ENCODE assay signal across 8 cellular contexts in genomic region chr15:90184786-90185704, GRCh38. TPM values are rescaled to one million over a fixed set of nuclear protein-coding genes. Genes with fewer than 3 reads are reported as not detected.
DNase-seq lines count a peak whose midpoint lies in the region; ATAC-seq lines count a peak whose summit lies in the region.

No MANE protein-coding gene starts in this region.

- H3K36me3 Mint-ChIP-seq in stimulated activated naive B cell treated with anti-CD40 and anti-IgM and Interleukin-4, amounts not matched to agents 10 μg/mL and 1 μg/mL and 100 μg/mL, for 72 hours, result peaks cover 0 to 5% of the 10 kb centered on the region in 2 donors

- peak overlapping the region; percentile 78 to 87 for H3K18ac ChIP-seq in mesenchymal stem cell (ENCODE audit: low read depth in 1 of 2, low read length in 2 of 2)

- peak overlapping the region; percentile 67 to 79 for H2BK12ac ChIP-seq in mesenchymal stem cell (ENCODE audit: low read length in 2 of 2)

- H3K14ac ChIP-seq in mesenchymal stem cell (ENCODE audit: low read length in 2 of 2), result peak overlapping the region in 1 of 2 experiments; percentile 48

- H3K4me3 Mint-ChIP-seq in stimulated activated naive B cell treated with anti-CD40 and anti-IgM and Interleukin-4, amounts not matched to agents 10 μg/mL and 1 μg/mL and 100 μg/mL, for 72 hours, result peak overlapping the region; percentile 93 to 95

- no peak overlapping the region for H2BK5ac ChIP-seq in mesenchymal stem cell (ENCODE audit: low read depth, low read length, poor library complexity, severe bottlenecking)

- peak overlapping the region; percentile 65 for H2BK120ac ChIP-seq in mesenchymal stem cell (ENCODE audit: low read depth, low read length)

- H4K91ac ChIP-seq in mesenchymal stem cell (ENCODE audit: low read length), result peak overlapping the region; percentile 87

- peak overlapping the region; percentile 91 for H3K27ac Mint-ChIP-seq in stimulated activated naive B cell treated with anti-CD40 and anti-IgM and Interleukin-4, amounts not matched to agents 10 μg/mL and 1 μg/mL and 100 μg/mL, for 72 hours

- H3K9me3 ChIP-seq in effector memory CD4-positive, alpha-beta T cell (ENCODE audit: control insufficient read depth, low read length), result no peaks in the 10 kb centered on the region
- no peaks in the 10 kb centered on the region for H3K9me3 ChIP-seq in mesenchymal stem cell (ENCODE audit: control insufficient read depth, low read length)

- H3K27me3 ChIP-seq in effector memory CD4-positive, alpha-beta T cell (replicated peaks; ENCODE audit: control insufficient read depth, insufficient read depth, low read length, poor library complexity, severe bottlenecking), result no peaks in the 10 kb centered on the region
- no peaks in the 10 kb centered on the region for H3K27me3 ChIP-seq in mesenchymal stem cell (ENCODE audit: control insufficient read depth in 1 of 2, insufficient read depth in 1 of 2, low read length in 2 of 2)

- peak overlapping the region; percentile 89 for H2AFZ ChIP-seq in mesenchymal stem cell (ENCODE audit: low read depth, low read length)

- no peaks in the 10 kb centered on the region for H3K27me3 Mint-ChIP-seq in stimulated activated naive B cell treated with anti-CD40 and anti-IgM and Interleukin-4, amounts not matched to agents 10 μg/mL and 1 μg/mL and 100 μg/mL, for 72 hours

- H3K79me1 ChIP-seq in mesenchymal stem cell (replicated peaks; ENCODE audit: low read length, poor library complexity, severe bottlenecking), result peaks cover 8% of the 10 kb centered on the region

- ATAC-seq in GM18873 (IDR thresholded peaks at IDR 0.05; ENCODE audit: low FRiP score, unreplicated experiment) (peak; percentile 41), HG03066 (IDR thresholded peaks at IDR 0.05; ENCODE audit: low read depth, unreplicated experiment) (peak; percentile 53)
- peak; percentile 79 to 86 for ATAC-seq in stimulated activated naive B cell treated with anti-CD40 and anti-IgM and Interleukin-4, amounts not matched to agents 10 μg/mL and 1 μg/mL and 100 μg/mL, for 72 hours (replicated peaks)

- H3K9me3 Mint-ChIP-seq in stimulated activated naive B cell treated with anti-CD40 and anti-IgM and Interleukin-4, amounts not matched to agents 10 μg/mL and 1 μg/mL and 100 μg/mL, for 72 hours, result no peaks in the 10 kb centered on the region

- H3K4me2 ChIP-seq in mesenchymal stem cell (ENCODE audit: low read length, poor library complexity, severe bottlenecking), result peak overlapping the region; percentile 80

- H3K9ac ChIP-seq in mesenchymal stem cell (ENCODE audit: low read length), result peak overlapping the region; percentile 79

- peak overlapping the region; percentile 96 for H4K8ac ChIP-seq in mesenchymal stem cell (ENCODE audit: low read length)

- H3K27ac ChIP-seq in effector memory CD4-positive, alpha-beta T cell (ENCODE audit: insufficient read depth, low read length, poor library complexity, severe bottlenecking), result peak overlapping the region; percentile 51
- peak overlapping the region; percentile 21 for H3K27ac ChIP-seq in mesenchymal stem cell (ENCODE audit: low read length, poor library complexity, severe bottlenecking)

- peak overlapping the region; percentile 75 for H3K4me3 ChIP-seq in effector memory CD4-positive, alpha-beta T cell (ENCODE audit: insufficient read depth, low read depth, low read length, poor library complexity, severe bottlenecking)
- H3K4me3 ChIP-seq in mesenchymal stem cell (ENCODE audit: insufficient read depth in 1 of 2, low read depth in 1 of 2, low read length in 2 of 2), result peak overlapping the region; percentile 71 to 73

- peaks cover 3% of the 10 kb centered on the region for H3K4me1 ChIP-seq in effector memory CD4-positive, alpha-beta T cell (ENCODE audit: control insufficient read depth, insufficient read depth, low read length, poor library complexity, severe bottlenecking)
- peaks cover 12% of the 10 kb centered on the region for H3K4me1 ChIP-seq in mesenchymal stem cell (ENCODE audit: control insufficient read depth, insufficient read depth, low read depth, low read length)

- H2BK15ac ChIP-seq in mesenchymal stem cell (ENCODE audit: low read depth, poor library complexity, severe bottlenecking), result peak overlapping the region; percentile 97

- peak overlapping the region in 1 of 2 experiments; percentile 12 for H3K4ac ChIP-seq in mesenchymal stem cell (ENCODE audit: low read depth in 1 of 2, low read length in 2 of 2)

- DNase-seq in AML-193 (lab: John Stamatoyannopoulos, UW) (peak; percentile 50 to 55), NCI-H460 (ENCODE audit: extremely low read depth, low read depth) (peak; percentile 55), mesenchymal stem cell (peak; percentile 46)
- peak; percentile 26 to 47 for DNase-seq in activated CD4-positive, alpha-beta T cell treated with anti-CD3 and anti-CD28 coated beads, Interleukin-2, amount 50 U/mL, for 4 hours
- peak; percentile 18 to 52 (median 29) for DNase-seq in effector memory CD4-positive, alpha-beta T cell
- DNase-seq in stimulated activated naive B cell treated with anti-CD40 and anti-IgM and Interleukin-4, amounts not matched to agents 10 μg/mL and 1 μg/mL and 100 μg/mL, for 72 hours, result peak; percentile 59

- H3K36me3 ChIP-seq in effector memory CD4-positive, alpha-beta T cell (ENCODE audit: control insufficient read depth, insufficient read depth, low read length), result no peaks in the 10 kb centered on the region
- H3K36me3 ChIP-seq in mesenchymal stem cell (ENCODE audit: control insufficient read depth in 1 of 2, insufficient read depth in 2 of 2, low read depth in 1 of 2, low read length in 2 of 2), result no peaks in the 10 kb centered on the region

- 9% methylated on average over 62 of the region's 67 CpGs for WGBS in mesenchymal stem cell

- peak overlapping the region; percentile 13 for H2AK5ac ChIP-seq in mesenchymal stem cell (ENCODE audit: low read length, severe bottlenecking)

- peaks cover 36 to 65% of the 10 kb centered on the region in 2 donors for H3K4me1 Mint-ChIP-seq in stimulated activated naive B cell treated with anti-CD40 and anti-IgM and Interleukin-4, amounts not matched to agents 10 μg/mL and 1 μg/mL and 100 μg/mL, for 72 hours

- H3K23ac ChIP-seq in mesenchymal stem cell (ENCODE audit: low read length in 2 of 2), result no peak overlapping the region

RNA-seq across cellular contexts. Expression of gene SEMA4B, which starts 16.1 kb away (rescaled TPM):
- 14.4 and 15.8 TPM in 2 replicates for total RNA-seq in NCI-H460 (2014; rRNA removed; shearing (Covaris generic))
- 18.3 and 35.9 TPM in 2 replicates for polyA plus RNA-seq in NCI-H460 (2014; cell fraction: nucleus; rRNA removed)
- 21.4 TPM for polyA plus RNA-seq in mesenchymal stem cell (2013, experiment 1 of 2)
- polyA plus RNA-seq in mesenchymal stem cell (2013, experiment 2 of 2), result 22.7 TPM

RNA-seq across cellular contexts. Expression of gene CIB1, which starts 48.7 kb away (rescaled TPM):
- 51.0 and 54.1 TPM in 2 replicates for total RNA-seq in NCI-H460 (2014; rRNA removed; shearing (Covaris generic))
- 25.2 and 34.6 TPM in 2 replicates for polyA plus RNA-seq in NCI-H460 (2014; cell fraction: nucleus; rRNA removed)
- 90.2 TPM for polyA plus RNA-seq in mesenchymal stem cell (2013, experiment 1 of 2)
- 93.4 TPM for polyA plus RNA-seq in mesenchymal stem cell (2013, experiment 2 of 2)

RNA-seq across cellular contexts. Expression of gene GDPGP1, which starts 49.0 kb away (rescaled TPM):
- total RNA-seq in NCI-H460 (2014; rRNA removed; shearing (Covaris generic)), result 1.2 and 3.4 TPM in 2 replicates
- 0.81 and 1.4 TPM in 2 replicates for polyA plus RNA-seq in NCI-H460 (2014; cell fraction: nucleus; rRNA removed)
- 1.1 TPM for polyA plus RNA-seq in mesenchymal stem cell (2013, experiment 1 of 2)
- polyA plus RNA-seq in mesenchymal stem cell (2013, experiment 2 of 2), result 1.0 TPM

Comparison
In these comparisons a context has a peak if more than half of its experiments do, and no peak if none do; other contexts are left out.
1. Peak in every context shown above with its lines: DNase-seq, ATAC-seq, H3K4me3 ChIP-seq and H3K27ac ChIP-seq.